ENCODE assay signal across 8 cellular contexts in the genomic region with DNA sequence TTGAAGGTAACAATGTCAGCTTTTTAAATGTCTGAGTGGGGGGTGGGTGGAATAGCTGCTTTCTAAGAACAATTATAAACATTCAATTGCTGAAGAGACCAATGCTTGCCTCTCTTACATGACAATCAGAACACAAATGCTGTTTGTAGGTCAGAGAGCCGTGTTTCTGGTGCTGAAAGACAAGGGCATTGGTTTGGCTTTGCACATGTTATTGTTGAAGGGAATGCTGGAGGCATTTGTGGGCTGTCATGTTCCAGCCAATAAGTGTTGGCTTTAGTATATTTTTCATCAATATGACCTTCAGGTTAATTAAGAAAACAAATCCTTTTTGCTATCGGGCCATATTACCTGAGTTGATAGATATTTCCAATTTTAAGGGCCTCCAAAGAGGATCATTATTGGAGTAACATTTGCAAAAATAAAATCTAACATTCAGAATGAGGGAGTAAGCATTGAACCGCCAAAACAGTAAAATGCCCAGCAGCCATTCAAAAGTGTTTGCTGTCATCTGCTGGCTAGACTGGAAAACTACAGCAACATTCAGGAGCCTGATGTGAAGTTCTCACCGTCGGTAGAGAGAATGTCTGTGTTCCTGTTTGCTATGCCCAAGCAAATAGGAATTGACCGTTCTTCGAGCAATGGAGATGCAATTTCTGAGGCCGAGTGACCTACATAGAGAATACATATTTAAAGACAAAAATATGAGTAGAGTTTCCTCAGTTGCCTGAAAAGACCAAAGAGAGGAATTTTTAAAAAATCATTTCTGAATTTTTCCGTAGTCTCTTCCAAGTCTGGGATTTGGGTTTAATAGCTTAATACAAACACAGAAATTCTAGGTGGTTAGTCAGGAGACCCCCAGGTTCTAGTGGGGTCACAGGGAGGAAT.
DNase-seq lines count a peak whose midpoint lies in the region; ATAC-seq and TF ChIP-seq lines count a peak whose summit lies in the region.

No MANE protein-coding gene starts in this region.

- POLR2A ChIA-PET in MCF 10A (lab: Yijun Ruan, JAX): interaction anchor here (0.9 to 1.8 kb wide), 4 partner anchors 14 to 225 kb away, joined by 3 to 11 read pairs (median 8); no protein-coding TSS in a partner anchor

- no TSS peak for BruUV-seq in MCF 10A (replicated peaks; lab: Mats Ljungman, UMichigan)

- H3K9me3 ChIP-seq in HUES48 (ENCODE audit: control insufficient read depth, insufficient read depth, low read length): no peaks in the 10 kb centered on the region

- no peak overlapping the region for H3K4me3 Mint-ChIP-seq in activated CD8-positive, alpha-beta memory T cell treated with anti-CD3 and anti-CD28 coated beads, Interleukin-2, amount 10 ng/mL, durations not matched to agents 7 days and 5 days
- peak overlapping the region; percentile 14 for H3K4me3 Mint-ChIP-seq in MCF 10A (ENCODE audit: unreplicated experiment)

- CTCF ChIA-PET in activated CD8-positive, alpha-beta memory T cell treated with anti-CD3 and anti-CD28 coated beads, Interleukin-2, amount 10 ng/mL, durations not matched to agents 7 days and 5 days (lab: Charles Lee): interaction anchor here (1.1 to 5.3 kb wide), 4 partner anchors 89 to 222 kb away, joined by 3 to 49 read pairs (median 4); no protein-coding TSS in a partner anchor
- CTCF ChIA-PET in MCF 10A (lab: Yijun Ruan, JAX): interaction anchor here (0.6 to 7.3 kb wide), 26 partner anchors 10 to 1444 kb away, joined by 3 to 127 read pairs (median 3); no protein-coding TSS in a partner anchor

- peak; percentile 51 for DNase-seq in activated CD8-positive, alpha-beta memory T cell treated with anti-CD3 and anti-CD28 coated beads, Interleukin-2, amount 10 ng/mL, durations not matched to agents 7 days and 5 days
- no peak for DNase-seq in activated CD8-positive, alpha-beta memory T cell treated with anti-CD3 and anti-CD28 coated beads, Interleukin-2, amount 50 U/mL, for 48 hours
- DNase-seq in RKO (ENCODE audit: low spot score) (peak; percentile 71), MCF 10A (ENCODE audit: unreplicated experiment) (peak; percentile 59), inferior parietal cortex (ENCODE audit: extremely low spot score) (peak; percentile 73), superior temporal gyrus (ENCODE audit: extremely low spot score) (peak; percentile 84)

- peak; percentile 58 for ATAC-seq in activated CD8-positive, alpha-beta memory T cell treated with anti-CD3 and anti-CD28 coated beads, Interleukin-2, amount 10 ng/mL, durations not matched to agents 7 days and 5 days
- ATAC-seq in activated CD4-positive, CD25-positive, alpha-beta regulatory T cell treated with anti-CD3 and anti-CD28 coated beads, Interleukin-2, amount 50 U/mL, for 24 hours: no peak

- no peaks in the 10 kb centered on the region for H3K27me3 ChIP-seq in HUES48 (ENCODE audit: control insufficient read depth, insufficient read depth, low read length)

- no peak overlapping the region for H3K27ac Mint-ChIP-seq in activated CD8-positive, alpha-beta memory T cell treated with anti-CD3 and anti-CD28 coated beads, Interleukin-2, amount 10 ng/mL, durations not matched to agents 7 days and 5 days
- no peak overlapping the region for H3K27ac Mint-ChIP-seq in MCF 10A (ENCODE audit: low read depth, unreplicated experiment)

- H3K27ac ChIP-seq in HUES48 (ENCODE audit: low read depth, low read length): no peak overlapping the region

- peaks cover 2% of the 10 kb centered on the region for H3K4me1 Mint-ChIP-seq in activated CD8-positive, alpha-beta memory T cell treated with anti-CD3 and anti-CD28 coated beads, Interleukin-2, amount 10 ng/mL, durations not matched to agents 7 days and 5 days
- peaks cover 17% of the 10 kb centered on the region for H3K4me1 Mint-ChIP-seq in MCF 10A (ENCODE audit: insufficient read depth, unreplicated experiment)

- H3K9ac ChIP-seq in HUES48 (ENCODE audit: low read depth, low read length): no peak overlapping the region

- no peaks in the 10 kb centered on the region for H3K36me3 ChIP-seq in HUES48 (ENCODE audit: control insufficient read depth, insufficient read depth, low read length)

- peaks cover 21% of the 10 kb centered on the region for H3K4me1 ChIP-seq in HUES48 (ENCODE audit: control insufficient read depth, insufficient read depth, low read length)

- intact Hi-C loops in MCF 10A (cut with micrococcal nuclease): loop anchor here (1.0 to 10.0 kb wide), 6 partner anchors 70 to 832 kb away; no protein-coding TSS in a partner anchor

- H3K36me3 Mint-ChIP-seq in activated CD8-positive, alpha-beta memory T cell treated with anti-CD3 and anti-CD28 coated beads, Interleukin-2, amount 10 ng/mL, durations not matched to agents 7 days and 5 days: peaks cover 39% of the 10 kb centered on the region
- H3K36me3 Mint-ChIP-seq in MCF 10A (ENCODE audit: insufficient read depth, unreplicated experiment): no peaks in the 10 kb centered on the region

- no peaks in the 10 kb centered on the region for H3K27me3 Mint-ChIP-seq in activated CD8-positive, alpha-beta memory T cell treated with anti-CD3 and anti-CD28 coated beads, Interleukin-2, amount 10 ng/mL, durations not matched to agents 7 days and 5 days
- H3K27me3 Mint-ChIP-seq in MCF 10A (ENCODE audit: insufficient read depth, unreplicated experiment): peaks cover 49% of the 10 kb centered on the region

- peak overlapping the region; percentile 33; the same call in 1 of the 2 replicates for H3K4me3 ChIP-seq in HUES48 (ENCODE audit: low read depth, low read length)

- H3K9me3 Mint-ChIP-seq in activated CD8-positive, alpha-beta memory T cell treated with anti-CD3 and anti-CD28 coated beads, Interleukin-2, amount 10 ng/mL, durations not matched to agents 7 days and 5 days (ENCODE audit: low read depth): no peaks in the 10 kb centered on the region
- H3K9me3 Mint-ChIP-seq in MCF 10A (ENCODE audit: unreplicated experiment): no peaks in the 10 kb centered on the region

- TF ChIP-seq CTCF in MCF 10A (IDR thresholded peaks at IDR 0.05; ENCODE audit: unreplicated experiment): peak; percentile 91
